9 cellular contexts compared by ENCODE assay signal in the genomic region with DNA sequence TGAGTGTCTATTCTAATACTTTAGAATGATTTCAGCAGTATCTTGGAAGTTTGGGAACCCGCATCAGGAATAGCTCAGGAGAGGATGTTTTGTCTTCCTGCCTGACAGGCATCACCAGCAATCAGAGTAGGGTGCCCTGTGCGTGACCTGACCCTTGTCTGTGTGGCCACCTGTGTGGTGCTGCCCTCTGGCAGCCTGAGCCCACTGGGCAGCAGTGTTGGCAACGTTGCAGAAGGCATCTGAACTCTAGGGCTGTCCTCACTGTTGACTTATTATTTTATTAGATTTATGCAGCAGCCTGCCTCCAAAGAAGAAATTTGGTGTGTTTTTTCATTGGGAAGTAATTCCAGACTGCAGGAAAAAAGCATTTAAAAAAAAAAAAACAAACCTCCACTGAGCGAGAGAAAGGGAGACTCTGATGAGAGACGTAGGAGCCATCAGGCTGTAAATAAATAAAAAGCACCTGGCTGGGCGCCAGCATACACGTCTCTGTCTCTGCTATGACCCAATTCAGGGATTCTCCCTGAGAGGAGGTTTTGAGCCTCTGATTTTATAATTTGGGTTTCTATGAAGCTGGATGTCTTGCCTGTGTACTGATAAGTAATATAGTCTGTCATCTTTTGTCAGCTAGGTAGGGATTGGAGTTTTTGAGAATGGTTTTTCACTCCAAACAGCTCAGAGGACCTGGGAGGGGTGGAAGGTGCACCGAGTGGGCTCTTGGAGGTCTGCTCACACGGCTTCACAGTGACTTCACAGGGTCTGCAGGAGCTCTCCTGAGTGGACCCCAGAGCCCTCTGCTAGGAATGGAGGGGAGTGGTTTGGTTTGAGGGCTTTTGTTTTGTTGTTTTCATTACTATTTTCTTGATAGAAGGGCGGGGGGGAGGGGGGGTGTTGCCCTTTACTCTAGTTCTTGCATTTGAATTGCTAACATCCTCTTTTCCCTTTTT. TPM values are rescaled to one million over a fixed set of nuclear protein-coding genes. Genes with fewer than 3 reads are reported as not detected.
DNase-seq lines count a peak whose midpoint lies in the region; ATAC-seq and TF ChIP-seq lines count a peak whose summit lies in the region.
"Had no signal": no experiment of that assay in that cellular context is flagged by ENCODE, and none has a peak within 500 bp of the region (broad histone marks: within the 10 kb centered on the region; RNA-seq: fewer than 3 reads in every experiment).

No MANE protein-coding gene starts in this region.

- POLR2A ChIA-PET in activated CD8-positive, alpha-beta T cell treated with anti-CD3 and anti-CD28 coated beads, Interleukin-2, amount 10 ng/mL, durations not matched to agents 7 days and 5 days (lab: Charles Lee), result interaction anchor here (1.1 kb wide), 1 partner anchor 11 kb away, joined by 3 read pairs; no protein-coding TSS in a partner anchor

- H3K27ac Mint-ChIP-seq in CD14-positive monocyte, result peak overlapping the region; percentile 87 to 97 (median 95)
- peak overlapping the region in 2 of 3 donors; percentile 46 to 62 for H3K27ac Mint-ChIP-seq in IgD-negative memory B cell
- peak overlapping the region; percentile 40 for H3K27ac Mint-ChIP-seq in activated T-helper 1 cell treated with anti-CD3 and anti-CD28 coated beads, Interleukin-12 subunit alpha, Interleukin-12 subunit beta, Interleukin-2, Interleukin-4 antibody, amounts not matched to agents 30 ng/mL and 10 ng/mL and 1 ng/mL, durations not matched to agents 14 hours and 24 hours and 36 hours
- peak overlapping the region; percentile 74 for H3K27ac Mint-ChIP-seq in mesothelial cell of epicardium
- H3K27ac Mint-ChIP-seq in activated CD8-positive, alpha-beta T cell treated with anti-CD3 and anti-CD28 coated beads, Interleukin-2, amount 10 ng/mL, durations not matched to agents 7 days and 5 days, result no peak overlapping the region
- H3K27ac Mint-ChIP-seq: naive thymus-derived CD8-positive, alpha-beta T cell had no signal

- H3K27me3 Mint-ChIP-seq in CD14-positive monocyte (ENCODE audit: low read depth in 3 of 3) (no peaks in the 10 kb centered on the region), IgD-negative memory B cell (no peaks in the 10 kb centered on the region), mesothelial cell of epicardium (ENCODE audit: low read depth) (no peaks in the 10 kb centered on the region)
- H3K27me3 Mint-ChIP-seq in activated T-helper 1 cell treated with anti-CD3 and anti-CD28 coated beads, Interleukin-12 subunit alpha, Interleukin-12 subunit beta, Interleukin-2, Interleukin-4 antibody, amounts not matched to agents 30 ng/mL and 10 ng/mL and 1 ng/mL, durations not matched to agents 14 hours and 24 hours and 36 hours (ENCODE audit: insufficient read depth), result no peaks in the 10 kb centered on the region
- no peaks in the 10 kb centered on the region for H3K27me3 Mint-ChIP-seq in activated CD8-positive, alpha-beta T cell treated with anti-CD3 and anti-CD28 coated beads, Interleukin-2, amount 10 ng/mL, durations not matched to agents 7 days and 5 days (ENCODE audit: low read depth)
- H3K27me3 Mint-ChIP-seq: naive thymus-derived CD8-positive, alpha-beta T cell had no signal

- peaks cover 39 to 55% of the 10 kb centered on the region in 2 donors for H3K36me3 Mint-ChIP-seq in CD14-positive monocyte
- peaks cover 9% of the 10 kb centered on the region for H3K36me3 Mint-ChIP-seq in IgD-negative memory B cell
- peaks cover 31% of the 10 kb centered on the region for H3K36me3 Mint-ChIP-seq in activated T-helper 1 cell treated with anti-CD3 and anti-CD28 coated beads, Interleukin-12 subunit alpha, Interleukin-12 subunit beta, Interleukin-2, Interleukin-4 antibody, amounts not matched to agents 30 ng/mL and 10 ng/mL and 1 ng/mL, durations not matched to agents 14 hours and 24 hours and 36 hours (ENCODE audit: low read depth)
- H3K36me3 Mint-ChIP-seq in mesothelial cell of epicardium, result peaks cover 34% of the 10 kb centered on the region
- H3K36me3 Mint-ChIP-seq in activated CD8-positive, alpha-beta T cell treated with anti-CD3 and anti-CD28 coated beads, Interleukin-2, amount 10 ng/mL, durations not matched to agents 7 days and 5 days (ENCODE audit: low read depth), result peaks cover 41% of the 10 kb centered on the region

- CTCF ChIA-PET in activated CD8-positive, alpha-beta T cell treated with anti-CD3 and anti-CD28 coated beads, Interleukin-2, amount 10 ng/mL, durations not matched to agents 7 days and 5 days (lab: Charles Lee), result no interaction called here

- ATAC-seq in activated CD8-positive, alpha-beta T cell treated with anti-CD3 and anti-CD28 coated beads, Interleukin-2, amount 10 ng/mL, durations not matched to agents 7 days and 5 days, result no peak
- ATAC-seq in HG03045 (IDR thresholded peaks at IDR 0.05; ENCODE audit: unreplicated experiment), result no peak
- ATAC-seq in HG03025 (IDR thresholded peaks at IDR 0.05; ENCODE audit: low FRiP score, unreplicated experiment), result no peak
- ATAC-seq: naive thymus-derived CD8-positive, alpha-beta T cell had no signal

- intact Hi-C loops in CD14-positive monocyte (cut with micrococcal nuclease), result no loop called here
- intact Hi-C loops in activated T-helper 1 cell treated with anti-CD3 and anti-CD28 coated beads, Interleukin-12 subunit alpha, Interleukin-12 subunit beta, Interleukin-2, Interleukin-4 antibody, amounts not matched to agents 30 ng/mL and 10 ng/mL and 1 ng/mL, durations not matched to agents 14 hours and 24 hours and 36 hours (cut with micrococcal nuclease), result no loop called here

- H3K4me1 Mint-ChIP-seq in CD14-positive monocyte (peaks cover 70% of the 10 kb centered on the region), IgD-negative memory B cell (peaks cover 3 to 8% (median 4%) of the 10 kb centered on the region in 3 donors), mesothelial cell of epicardium (peaks cover 15% of the 10 kb centered on the region)
- peaks cover 5% of the 10 kb centered on the region for H3K4me1 Mint-ChIP-seq in activated T-helper 1 cell treated with anti-CD3 and anti-CD28 coated beads, Interleukin-12 subunit alpha, Interleukin-12 subunit beta, Interleukin-2, Interleukin-4 antibody, amounts not matched to agents 30 ng/mL and 10 ng/mL and 1 ng/mL, durations not matched to agents 14 hours and 24 hours and 36 hours (ENCODE audit: low read depth)
- H3K4me1 Mint-ChIP-seq in activated CD8-positive, alpha-beta T cell treated with anti-CD3 and anti-CD28 coated beads, Interleukin-2, amount 10 ng/mL, durations not matched to agents 7 days and 5 days (ENCODE audit: low read depth), result peaks cover 7% of the 10 kb centered on the region

- TF ChIP-seq CTCF in CD14-positive monocyte (IDR thresholded peaks at IDR 0.05) (no peak), mesothelial cell of epicardium (IDR thresholded peaks at IDR 0.05; ENCODE audit: unreplicated experiment) (no peak)

- H3K9me3 Mint-ChIP-seq in CD14-positive monocyte, result peaks cover 0 to 2% (median 0%) of the 10 kb centered on the region in 7 donors
- H3K9me3 Mint-ChIP-seq in IgD-negative memory B cell, result no peaks in the 10 kb centered on the region
- H3K9me3 Mint-ChIP-seq in activated T-helper 1 cell treated with anti-CD3 and anti-CD28 coated beads, Interleukin-12 subunit alpha, Interleukin-12 subunit beta, Interleukin-2, Interleukin-4 antibody, amounts not matched to agents 30 ng/mL and 10 ng/mL and 1 ng/mL, durations not matched to agents 14 hours and 24 hours and 36 hours, result no peaks in the 10 kb centered on the region
- no peaks in the 10 kb centered on the region for H3K9me3 Mint-ChIP-seq in mesothelial cell of epicardium
- H3K9me3 Mint-ChIP-seq in activated CD8-positive, alpha-beta T cell treated with anti-CD3 and anti-CD28 coated beads, Interleukin-2, amount 10 ng/mL, durations not matched to agents 7 days and 5 days (ENCODE audit: insufficient read depth), result no peaks in the 10 kb centered on the region
- H3K9me3 Mint-ChIP-seq: naive thymus-derived CD8-positive, alpha-beta T cell had no signal

- H3K4me3 Mint-ChIP-seq in CD14-positive monocyte (peak overlapping the region; percentile 86 to 99), IgD-negative memory B cell (peak overlapping the region in 1 of 4 donors; percentile 85), mesothelial cell of epicardium (no peak overlapping the region)
- no peak overlapping the region for H3K4me3 Mint-ChIP-seq in activated T-helper 1 cell treated with anti-CD3 and anti-CD28 coated beads, Interleukin-12 subunit alpha, Interleukin-12 subunit beta, Interleukin-2, Interleukin-4 antibody, amounts not matched to agents 30 ng/mL and 10 ng/mL and 1 ng/mL, durations not matched to agents 14 hours and 24 hours and 36 hours
- H3K4me3 Mint-ChIP-seq in activated CD8-positive, alpha-beta T cell treated with anti-CD3 and anti-CD28 coated beads, Interleukin-2, amount 10 ng/mL, durations not matched to agents 7 days and 5 days, result no peak overlapping the region

- DNase-seq in CD14-positive monocyte (ENCODE audit: low spot score), result no peak
- DNase-seq in activated T-helper 1 cell treated with anti-CD3 and anti-CD28 coated beads, Interleukin-12 subunit alpha, Interleukin-12 subunit beta, Interleukin-2, Interleukin-4 antibody, amounts not matched to agents 30 ng/mL and 10 ng/mL and 1 ng/mL, durations not matched to agents 14 hours and 24 hours and 36 hours (ENCODE audit: low spot score), result no peak
- no peak for DNase-seq in mesothelial cell of epicardium (ENCODE audit: low spot score in 2 of 2, unreplicated experiment in 2 of 2)
- DNase-seq in activated CD8-positive, alpha-beta T cell treated with anti-CD3 and anti-CD28 coated beads, Interleukin-2, amount 10 ng/mL, durations not matched to agents 7 days and 5 days, result no peak
- DNase-seq in NCI-H524 (lab: John Stamatoyannopoulos, UW), result no peak
- DNase-seq: naive thymus-derived CD8-positive, alpha-beta T cell had no signal

RNA-seq across cellular contexts. Expression of gene FAM78A, which starts 48.9 kb away (rescaled TPM):
- 1 to 10 TPM; 6.4 to 7.2 TPM for polyA plus RNA-seq in CD14-positive monocyte
- polyA plus RNA-seq in IgD-negative memory B cell, result 18.3 TPM
- total RNA-seq in activated T-helper 1 cell treated with anti-CD3 and anti-CD28 coated beads, Interleukin-12 subunit alpha, Interleukin-12 subunit beta, Interleukin-2, Interleukin-4 antibody, amounts not matched to agents 30 ng/mL and 10 ng/mL and 1 ng/mL, durations not matched to agents 14 hours and 24 hours and 36 hours, result 52.8 and 54.3 TPM in 2 replicates
- total RNA-seq in mesothelial cell of epicardium, result 0.54 to 0.80 TPM (median 0.64 TPM) in 3 replicates
- 100 to 1,000 TPM in 1 of 2 experiments, 10 to 100 TPM in 1; 99.2 to 101 TPM for total RNA-seq in activated CD8-positive, alpha-beta T cell treated with anti-CD3 and anti-CD28 coated beads, Interleukin-2, amount 10 ng/mL, durations not matched to agents 7 days and 5 days

Comparison
In these comparisons a context has a peak if more than half of its experiments do, and no peak if none do; other contexts are left out.
1. H3K4me3 Mint-ChIP-seq: peak in CD14-positive monocyte (2 of 2); none in activated T-helper 1 cell treated with anti-CD3 and anti-CD28 coated beads, Interleukin-12 subunit alpha, Interleukin-12 subunit beta, Interleukin-2, Interleukin-4 antibody, amounts not matched to agents 30 ng/mL and 10 ng/mL and 1 ng/mL, durations not matched to agents 14 hours and 24 hours and 36 hours (single experiment), mesothelial cell of epicardium (single experiment) and activated CD8-positive, alpha-beta T cell treated with anti-CD3 and anti-CD28 coated beads, Interleukin-2, amount 10 ng/mL, durations not matched to agents 7 days and 5 days (single experiment).
2. RNA of gene FAM78A, which starts 48.9 kb away (total RNA-seq): 99.2 to 101 TPM in activated CD8-positive, alpha-beta T cell treated with anti-CD3 and anti-CD28 coated beads, Interleukin-2, amount 10 ng/mL, durations not matched to agents 7 days and 5 days and 52.8 to 54.3 TPM in activated T-helper 1 cell treated with anti-CD3 and anti-CD28 coated beads, Interleukin-12 subunit alpha, Interleukin-12 subunit beta, Interleukin-2, Interleukin-4 antibody, amounts not matched to agents 30 ng/mL and 10 ng/mL and 1 ng/mL, durations not matched to agents 14 hours and 24 hours and 36 hours; 0.54 to 0.80 TPM in mesothelial cell of epicardium; every median in the first group is over 10 times any median in the second.